Comparison of ENCODE assay signal across 1 cellular context in genomic region chr14:100824946-100825690, GRCh38.
TF ChIP-seq lines count a peak whose summit lies in the region.

No MANE protein-coding gene starts in this region.

TF ChIP-seq in HepG2, 621 proteins besides CTCF, POLR2A, EP300 and RAD21 (continued from another document):
- TF ChIP-seq, protein P1, sequence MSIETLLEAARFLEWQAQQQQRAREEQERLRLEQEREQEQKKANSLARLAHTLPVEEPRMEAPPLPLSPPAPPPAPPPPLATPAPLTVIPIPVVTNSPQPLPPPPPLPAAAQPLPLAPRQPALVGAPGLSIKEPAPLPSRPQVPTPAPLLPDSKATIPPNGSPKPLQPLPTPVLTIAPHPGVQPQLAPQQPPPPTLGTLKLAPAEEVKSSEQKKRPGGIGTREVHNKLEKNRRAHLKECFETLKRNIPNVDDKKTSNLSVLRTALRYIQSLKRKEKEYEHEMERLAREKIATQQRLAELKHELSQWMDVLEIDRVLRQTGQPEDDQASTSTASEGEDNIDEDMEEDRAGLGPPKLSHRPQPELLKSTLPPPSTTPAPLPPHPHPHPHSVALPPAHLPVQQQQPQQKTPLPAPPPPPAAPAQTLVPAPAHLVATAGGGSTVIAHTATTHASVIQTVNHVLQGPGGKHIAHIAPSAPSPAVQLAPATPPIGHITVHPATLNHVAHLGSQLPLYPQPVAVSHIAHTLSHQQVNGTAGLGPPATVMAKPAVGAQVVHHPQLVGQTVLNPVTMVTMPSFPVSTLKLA (IDR thresholded peaks at IDR 0.05), result peak; percentile 62
TF ChIP-seq in HepG2: peak in this region for 1.
